In the genomic region with DNA sequence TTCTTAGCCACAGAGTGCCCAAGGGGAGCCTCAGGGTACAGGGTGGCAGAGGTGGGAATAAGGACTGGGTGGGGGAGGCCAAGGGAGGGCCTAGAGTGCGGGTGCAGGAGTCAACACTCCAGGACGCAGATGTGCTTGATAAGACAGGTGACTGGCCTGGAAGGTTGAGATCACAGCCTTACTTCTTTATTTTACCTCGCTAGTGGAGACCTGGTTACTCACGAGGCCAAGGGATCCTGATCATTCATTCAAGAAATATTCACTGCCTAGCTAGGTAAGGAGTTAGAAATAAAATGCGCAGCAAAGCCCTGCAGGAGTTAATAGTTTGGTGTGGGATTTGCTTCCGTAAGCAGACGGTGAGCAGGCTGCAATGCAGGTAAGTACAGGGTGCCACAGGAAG, we compare ENCODE assay signal across 15 cellular contexts. TPM values are rescaled to one million over a fixed set of nuclear protein-coding genes. Genes with fewer than 3 reads are reported as not detected.
A peak's percentile ranks its signal among the peaks of the same experiment; 100 is the strongest.
DNase-seq lines count a peak whose midpoint lies in the region; ATAC-seq and TF ChIP-seq lines count a peak whose summit lies in the region.
"Had no signal": no experiment of that assay in that cellular context is flagged by ENCODE, and none has a peak within 500 bp of the region (broad histone marks: within the 10 kb centered on the region; RNA-seq: fewer than 3 reads in every experiment).

No MANE protein-coding gene starts in this region.

- H3K56ac ChIP-seq in H9 (ENCODE audit: insufficient read length, low read depth, low read length) = no peak overlapping the region

- no peak overlapping the region for H2BK15ac ChIP-seq in H9 (ENCODE audit: low read depth, low read length)

- H4K5ac ChIP-seq in H9 (ENCODE audit: insufficient read length, low read depth, low read length) = no peak overlapping the region

- H3K9ac ChIP-seq in SK-N-MC (ENCODE audit: insufficient read length) = peak overlapping the region; percentile 32
- no peak overlapping the region for H3K9ac ChIP-seq in H9 (ENCODE audit: extremely low read depth, insufficient read length, low read length)

- H4K20me1 ChIP-seq in H9 (ENCODE audit: control insufficient read depth, insufficient read depth, insufficient read length) = no peaks in the 10 kb centered on the region

- BruUV-seq in Caco-2 (replicated peaks; lab: Mats Ljungman, UMichigan) = no TSS peak

- no peak overlapping the region for H4K91ac ChIP-seq in H9 (ENCODE audit: insufficient read length, low read depth, low read length)

- no peak overlapping the region for H2BK120ac ChIP-seq in H9 (ENCODE audit: low read depth, low read length, poor library complexity, severe bottlenecking)

- H2BK12ac ChIP-seq in H9 (ENCODE audit: insufficient read length, low read depth, low read length) = no peak overlapping the region

- H3K4me3 ChIP-seq in Caco-2 (ENCODE audit: low read depth, low read length) (no peak overlapping the region), SK-N-MC (no peak overlapping the region)
- H3K4me3 ChIP-seq: PC-9, SJSA1 had no signal

- no peak for ATAC-seq in stimulated activated naive B cell treated with anti-CD40 and anti-IgM and Interleukin-4, amounts not matched to agents 10 μg/mL and 1 μg/mL and 100 μg/mL, for 72 hours (replicated peaks)
- ATAC-seq in HG02884 (IDR thresholded peaks at IDR 0.05; ENCODE audit: unreplicated experiment) = no peak
- no peak for ATAC-seq in stimulated activated effector memory CD8-positive, alpha-beta T cell treated with anti-CD3 and anti-CD28 coated beads, Interleukin-12 subunit alpha, Interleukin-12 subunit beta, amount 100 ng/mL, for 72 hours

- no peak overlapping the region for H3K4ac ChIP-seq in H9 (ENCODE audit: low read depth, low read length)

- H3K14ac ChIP-seq in H9 (ENCODE audit: insufficient read depth, low read length) = no peak overlapping the region

- H3K27ac ChIP-seq in SK-N-MC (peak overlapping the region; percentile 91), H9 (ENCODE audit: insufficient read length, low read depth, low read length) (no peak overlapping the region), caudate nucleus (ENCODE audit: low read depth, low read length) (no peak overlapping the region)
- H3K27ac ChIP-seq: PC-9, SJSA1 had no signal

- H3K4me1 Mint-ChIP-seq in Caco-2 (ENCODE audit: low read depth, unreplicated experiment) = peaks cover 42% of the 10 kb centered on the region
- peaks cover 50 to 62% of the 10 kb centered on the region in 2 donors for H3K4me1 Mint-ChIP-seq in stimulated activated naive B cell treated with anti-CD40 and anti-IgM and Interleukin-4, amounts not matched to agents 10 μg/mL and 1 μg/mL and 100 μg/mL, for 72 hours
- peaks cover 7 to 11% of the 10 kb centered on the region in 2 experiments for H3K4me1 Mint-ChIP-seq in H9
- peaks cover 6% of the 10 kb centered on the region for H3K4me1 Mint-ChIP-seq in stimulated activated effector memory CD8-positive, alpha-beta T cell treated with anti-CD3 and anti-CD28 coated beads, Interleukin-12 subunit alpha, Interleukin-12 subunit beta, amount 100 ng/mL, for 72 hours

- H3K18ac ChIP-seq in H9 (ENCODE audit: insufficient read length, low read depth, low read length) = no peak overlapping the region

- no peak overlapping the region for H3K4me2 ChIP-seq in H9 (ENCODE audit: insufficient read depth, insufficient read length, low read length)
- H3K4me2 ChIP-seq: PC-9 had no signal

- no peaks in the 10 kb centered on the region for H3K79me1 ChIP-seq in H9 (ENCODE audit: insufficient read depth, low read depth, low read length, poor library complexity, severe bottlenecking)

- no peak overlapping the region for H2BK20ac ChIP-seq in H9 (ENCODE audit: low read depth, low read length, poor library complexity, severe bottlenecking)

- H3K23me2 ChIP-seq in H9 (ENCODE audit: insufficient read length, low read depth, low read length, poor library complexity, severe bottlenecking) = no peaks in the 10 kb centered on the region

- H3K27me3 Mint-ChIP-seq in Caco-2 (ENCODE audit: insufficient read depth, unreplicated experiment) = no peaks in the 10 kb centered on the region
- H3K27me3 Mint-ChIP-seq in stimulated activated naive B cell treated with anti-CD40 and anti-IgM and Interleukin-4, amounts not matched to agents 10 μg/mL and 1 μg/mL and 100 μg/mL, for 72 hours = no peaks in the 10 kb centered on the region
- peaks cover 54% of the 10 kb centered on the region for H3K27me3 Mint-ChIP-seq in H9 (ENCODE audit: low read depth)

- H3K36me3 ChIP-seq in Caco-2 (ENCODE audit: control insufficient read depth, insufficient read depth, low read length) (no peaks in the 10 kb centered on the region), SK-N-MC (ENCODE audit: insufficient read depth, low read length) (no peaks in the 10 kb centered on the region)
- H3K36me3 ChIP-seq: SJSA1 had no signal

- H3T11ph ChIP-seq in H9 (ENCODE audit: low read length) = no peak overlapping the region

- no CpG with 5 or more reads among the region's 7 CpGs for whole genome bisulfite sequencing in H9 (ENCODE audit: extremely low coverage, insufficient read length, low lambda C conversion rate)

- no peak overlapping the region for H2BK5ac ChIP-seq in H9 (ENCODE audit: insufficient read length, low read length)

- H3K27ac Mint-ChIP-seq in Caco-2 (ENCODE audit: unreplicated experiment) (peak overlapping the region; percentile 58), H9 (no peak overlapping the region)
- peak overlapping the region; percentile 68 for H3K27ac Mint-ChIP-seq in stimulated activated naive B cell treated with anti-CD40 and anti-IgM and Interleukin-4, amounts not matched to agents 10 μg/mL and 1 μg/mL and 100 μg/mL, for 72 hours
- H3K27ac Mint-ChIP-seq in stimulated activated effector memory CD8-positive, alpha-beta T cell treated with anti-CD3 and anti-CD28 coated beads, Interleukin-12 subunit alpha, Interleukin-12 subunit beta, amount 100 ng/mL, for 72 hours = no peak overlapping the region

- H3K27me3 ChIP-seq in Caco-2 (replicated peaks; ENCODE audit: control insufficient read depth, insufficient read depth, low read length) (no peaks in the 10 kb centered on the region), H9 (ENCODE audit: insufficient read depth, low read length) (no peaks in the 10 kb centered on the region)
- H3K27me3 ChIP-seq: SJSA1 had no signal

- no peak overlapping the region for H3K23ac ChIP-seq in H9 (ENCODE audit: insufficient read length, low read depth, low read length)

- H3K4me1 ChIP-seq in Caco-2 (peaks cover 58% of the 10 kb centered on the region), H9 (ENCODE audit: insufficient read depth, low read length) (no peaks in the 10 kb centered on the region)

- TF ChIP-seq CTCF in Caco-2 (IDR thresholded peaks at IDR 0.05; ENCODE audit: insufficient read depth in 1 of 2, low read depth in 1 of 2, low read length in 1 of 2, severe bottlenecking in 1 of 2, unreplicated experiment in 1 of 2) (no peak), H9 (conservative IDR thresholded peaks at IDR 0.05) (no peak)

- H3K9me3 Mint-ChIP-seq in Caco-2 (ENCODE audit: unreplicated experiment) = peaks cover 10% of the 10 kb centered on the region
- H3K9me3 Mint-ChIP-seq in stimulated activated naive B cell treated with anti-CD40 and anti-IgM and Interleukin-4, amounts not matched to agents 10 μg/mL and 1 μg/mL and 100 μg/mL, for 72 hours = peaks cover 0 to 1% of the 10 kb centered on the region in 2 donors
- no peaks in the 10 kb centered on the region; a peak in 1 of 5 replicates for H3K9me3 Mint-ChIP-seq in H9
- H3K9me3 Mint-ChIP-seq in stimulated activated effector memory CD8-positive, alpha-beta T cell treated with anti-CD3 and anti-CD28 coated beads, Interleukin-12 subunit alpha, Interleukin-12 subunit beta, amount 100 ng/mL, for 72 hours = no peaks in the 10 kb centered on the region

- CTCF ChIA-PET in Caco-2 (lab: Charles Lee) = interaction anchor here (0.9 kb wide), 1 partner anchor 11 kb away, joined by 3 read pairs; no protein-coding TSS in a partner anchor

- no peak overlapping the region for H2AFZ ChIP-seq in H9 (ENCODE audit: low read length)
- H2AFZ ChIP-seq: PC-9 had no signal

- no peak for DNase-seq in Caco-2
- no peak for DNase-seq in SK-N-MC (ENCODE audit: low read depth, low spot score)
- DNase-seq in kidney tubule cell (ENCODE audit: low spot score) = peak; percentile 66
- DNase-seq in stimulated activated naive B cell treated with anti-CD40 and anti-IgM and Interleukin-4, amounts not matched to agents 10 μg/mL and 1 μg/mL and 100 μg/mL, for 72 hours = no peak
- DNase-seq in H9 = no peak
- DNase-seq in caudate nucleus (lab: John Stamatoyannopoulos, UW) = no peak
- no peak for DNase-seq in stimulated activated effector memory CD8-positive, alpha-beta T cell treated with anti-CD3 and anti-CD28 coated beads, Interleukin-12 subunit alpha, Interleukin-12 subunit beta, amount 100 ng/mL, for 72 hours (ENCODE audit: low spot score in 2 of 2)
- DNase-seq: GDM1, GOT3, NCI-H1105, NCI-H2081 treated with DMSO at 0.1 percent for 48 hours, NCI-H774 had no signal

- POLR2A ChIA-PET in Caco-2 (lab: Charles Lee) = interaction anchor here (0.6 kb wide), 1 partner anchor 8 kb away, joined by 3 read pairs; no protein-coding TSS in a partner anchor

- H3K9me3 ChIP-seq in Caco-2 (no peaks in the 10 kb centered on the region), SK-N-MC (ENCODE audit: low read depth, low read length) (no peaks in the 10 kb centered on the region), H9 (ENCODE audit: control insufficient read depth, low read depth, low read length) (no peaks in the 10 kb centered on the region)
- H3K9me3 ChIP-seq: SJSA1 had no signal

- H3K4me3 Mint-ChIP-seq in Caco-2 (ENCODE audit: unreplicated experiment) = no peak overlapping the region
- no peak overlapping the region for H3K4me3 Mint-ChIP-seq in stimulated activated naive B cell treated with anti-CD40 and anti-IgM and Interleukin-4, amounts not matched to agents 10 μg/mL and 1 μg/mL and 100 μg/mL, for 72 hours
- H3K4me3 Mint-ChIP-seq in H9 = no peak overlapping the region
- H3K4me3 Mint-ChIP-seq in stimulated activated effector memory CD8-positive, alpha-beta T cell treated with anti-CD3 and anti-CD28 coated beads, Interleukin-12 subunit alpha, Interleukin-12 subunit beta, amount 100 ng/mL, for 72 hours = no peak overlapping the region

- H3K36me3 Mint-ChIP-seq in Caco-2 (ENCODE audit: insufficient read depth, unreplicated experiment) = no peaks in the 10 kb centered on the region
- H3K36me3 Mint-ChIP-seq in stimulated activated naive B cell treated with anti-CD40 and anti-IgM and Interleukin-4, amounts not matched to agents 10 μg/mL and 1 μg/mL and 100 μg/mL, for 72 hours = no peaks in the 10 kb centered on the region
- H3K36me3 Mint-ChIP-seq in H9 (ENCODE audit: insufficient read depth in 1 of 3, low read depth in 3 of 3) = no peaks in the 10 kb centered on the region; a peak in 1 of 7 replicates
- H3K36me3 Mint-ChIP-seq in stimulated activated effector memory CD8-positive, alpha-beta T cell treated with anti-CD3 and anti-CD28 coated beads, Interleukin-12 subunit alpha, Interleukin-12 subunit beta, amount 100 ng/mL, for 72 hours = no peaks in the 10 kb centered on the region

- H3K79me2 ChIP-seq in H9 (ENCODE audit: insufficient read depth, low read length) = no peaks in the 10 kb centered on the region

- no peak overlapping the region for H4K8ac ChIP-seq in H9 (replicated peaks; ENCODE audit: insufficient read length, low read depth, low read length)

- intact Hi-C loops in Caco-2 (cut with micrococcal nuclease; ENCODE audit: unreplicated experiment) = loop anchor here (5.0 kb wide), 1 partner anchor 42 kb away; a partner anchor contains a TSS

- H2AK5ac ChIP-seq in H9 (ENCODE audit: insufficient read length, low read length) = no peak overlapping the region

RNA-seq across cellular contexts. Expression of a gene that starts 13.2 kb away (rescaled TPM):
- total RNA-seq in Caco-2 (2022) (37.9 and 40.6 TPM in 2 replicates), H9 (2021) (35.4 and 37.0 TPM in 2 replicates)

RNA-seq across cellular contexts. Expression of a gene that starts 40.3 kb away (rescaled TPM):
- total RNA-seq in Caco-2 (2022) = 65.6 and 74.0 TPM in 2 replicates
- total RNA-seq in H9 (2021) = 41.6 and 50.2 TPM in 2 replicates

RNA-seq across cellular contexts. Expression of a gene that starts 46.0 kb away (rescaled TPM):
- 0.56 and 0.73 TPM in 2 replicates for total RNA-seq in Caco-2 (2022)
- 1.6 and 2.0 TPM in 2 replicates for total RNA-seq in H9 (2021)

Comparison
In these comparisons a context has a peak if more than half of its experiments do, and no peak if none do; other contexts are left out.
1. H3K27ac Mint-ChIP-seq: peak in Caco-2 (single experiment) and stimulated activated naive B cell treated with anti-CD40 and anti-IgM and Interleukin-4, amounts not matched to agents 10 μg/mL and 1 μg/mL and 100 μg/mL, for 72 hours (single experiment); none in H9 (0 of 3) and stimulated activated effector memory CD8-positive, alpha-beta T cell treated with anti-CD3 and anti-CD28 coated beads, Interleukin-12 subunit alpha, Interleukin-12 subunit beta, amount 100 ng/mL, for 72 hours (single experiment).